In genomic region chr5:143524338-143524929, GRCh38 we compare ENCODE assay signal across 20 cellular contexts.
"Had no signal": no experiment of that assay in that cellular context is flagged by ENCODE, and none has a peak within 500 bp of the region (broad histone marks: within the 10 kb centered on the region; RNA-seq: fewer than 3 reads in every experiment).

No MANE protein-coding gene starts in this region.

- H3K36me3 ChIP-seq: gastrocnemius medialis, heart right ventricle, lower lobe of right lung, right lobe of liver, upper lobe of left lung had no signal

- ATAC-seq: activated CD4-positive, alpha-beta T cell treated with anti-CD3 and anti-CD28 coated beads for 36 hours; body of pancreas; gastrocnemius medialis; heart right ventricle; left cardiac atrium; lower lobe of right lung; right lobe of liver; stimulated activated naive CD8-positive, alpha-beta T cell treated with anti-CD3 and anti-CD28 coated beads, Interleukin-15, amount 100 ng/mL, for 72 hours; T-helper 17 cell had no signal

- H3K27ac Mint-ChIP-seq: activated CD4-positive, alpha-beta memory T cell treated with anti-CD3 and anti-CD28 coated beads, Interleukin-2, amount 10 ng/mL, durations not matched to agents 7 days and 5 days; activated CD4-positive, alpha-beta T cell treated with anti-CD3 and anti-CD28 coated beads for 36 hours; activated naive CD4-positive, alpha-beta T cell treated with anti-CD3 and anti-CD28 coated beads, Interleukin-2, amount 50 U/mL, for 24 hours; activated T-cell treated with anti-CD3 and anti-CD28 coated beads, Interleukin-2, amount 50 U/mL, for 24 hours; stimulated activated naive CD8-positive, alpha-beta T cell treated with anti-CD3 and anti-CD28 coated beads, Interleukin-15, amount 100 ng/mL, for 72 hours; T-helper 17 cell had no signal

- H3K4me1 Mint-ChIP-seq: activated CD4-positive, alpha-beta T cell treated with anti-CD3 and anti-CD28 coated beads for 36 hours; activated naive CD4-positive, alpha-beta T cell treated with anti-CD3 and anti-CD28 coated beads, Interleukin-2, amount 50 U/mL, for 24 hours; stimulated activated naive CD8-positive, alpha-beta T cell treated with anti-CD3 and anti-CD28 coated beads, Interleukin-15, amount 100 ng/mL, for 72 hours; T-helper 17 cell had no signal

- H3K9me3 ChIP-seq: body of pancreas, gastrocnemius medialis, heart right ventricle, lower lobe of right lung, right lobe of liver, testis, upper lobe of left lung had no signal

- H3K4me3 ChIP-seq: body of pancreas, coronary artery, gastrocnemius medialis, heart right ventricle, lower lobe of right lung, right lobe of liver, testis, upper lobe of left lung had no signal

- H3K27me3 ChIP-seq: body of pancreas, gastrocnemius medialis, heart right ventricle, right lobe of liver, testis, upper lobe of left lung had no signal

- H3K9me3 Mint-ChIP-seq: activated CD4-positive, alpha-beta memory T cell treated with anti-CD3 and anti-CD28 coated beads, Interleukin-2, amount 10 ng/mL, durations not matched to agents 7 days and 5 days; activated naive CD4-positive, alpha-beta T cell treated with anti-CD3 and anti-CD28 coated beads, Interleukin-2, amount 50 U/mL, for 24 hours; activated T-cell treated with anti-CD3 and anti-CD28 coated beads, Interleukin-2, amount 50 U/mL, for 24 hours; stimulated activated naive CD8-positive, alpha-beta T cell treated with anti-CD3 and anti-CD28 coated beads, Interleukin-15, amount 100 ng/mL, for 72 hours had no signal

- H3K36me3 Mint-ChIP-seq: activated naive CD4-positive, alpha-beta T cell treated with anti-CD3 and anti-CD28 coated beads, Interleukin-2, amount 50 U/mL, for 24 hours had no signal

- H3K27ac ChIP-seq: body of pancreas, coronary artery, gastrocnemius medialis, heart right ventricle, lower lobe of right lung, right lobe of liver, testis, upper lobe of left lung had no signal

- H3K27me3 Mint-ChIP-seq: activated CD4-positive, alpha-beta memory T cell treated with anti-CD3 and anti-CD28 coated beads, Interleukin-2, amount 10 ng/mL, durations not matched to agents 7 days and 5 days; activated CD4-positive, alpha-beta T cell treated with anti-CD3 and anti-CD28 coated beads for 36 hours; activated T-cell treated with anti-CD3 and anti-CD28 coated beads, Interleukin-2, amount 50 U/mL, for 24 hours; stimulated activated naive CD8-positive, alpha-beta T cell treated with anti-CD3 and anti-CD28 coated beads, Interleukin-15, amount 100 ng/mL, for 72 hours had no signal

- H3K4me1 ChIP-seq: body of pancreas, gastrocnemius medialis, lower lobe of right lung, right lobe of liver, testis, upper lobe of left lung had no signal

- DNase-seq: activated CD4-positive, alpha-beta memory T cell treated with anti-CD3 and anti-CD28 coated beads, Interleukin-2, amount 10 ng/mL, durations not matched to agents 7 days and 5 days; activated CD4-positive, alpha-beta T cell treated with anti-CD3 and anti-CD28 coated beads for 36 hours; activated effector memory CD4-positive, alpha-beta T cell treated with anti-CD3 and anti-CD28 coated beads, Interleukin-2, amount 50 U/mL, for 16 hours; activated T-cell treated with anti-CD3 and anti-CD28 coated beads, Interleukin-2, amount 50 U/mL, for 24 hours; amygdala; body of pancreas; caudate nucleus; effector CD8-positive, alpha-beta T cell; gastrocnemius medialis; heart right ventricle; left cardiac atrium; lower lobe of right lung; right lobe of liver; stimulated activated CD4-positive, alpha-beta T cell treated with anti-CD3 and anti-CD28 coated beads, Interleukin-1b, Interleukin-23, amount 100 ng/mL, for 48 hours; stimulated activated naive CD8-positive, alpha-beta T cell treated with anti-CD3 and anti-CD28 coated beads, Interleukin-15, amount 100 ng/mL, for 72 hours; T-helper 17 cell; testis; upper lobe of left lung had no signal

- H3K4me3 Mint-ChIP-seq: activated CD4-positive, alpha-beta memory T cell treated with anti-CD3 and anti-CD28 coated beads, Interleukin-2, amount 10 ng/mL, durations not matched to agents 7 days and 5 days; activated CD4-positive, alpha-beta T cell treated with anti-CD3 and anti-CD28 coated beads for 36 hours; activated naive CD4-positive, alpha-beta T cell treated with anti-CD3 and anti-CD28 coated beads, Interleukin-2, amount 50 U/mL, for 24 hours; activated T-cell treated with anti-CD3 and anti-CD28 coated beads, Interleukin-2, amount 50 U/mL, for 24 hours; stimulated activated naive CD8-positive, alpha-beta T cell treated with anti-CD3 and anti-CD28 coated beads, Interleukin-15, amount 100 ng/mL, for 72 hours; T-helper 17 cell had no signal
